ENCODE assay signal across 29 cellular contexts in the genomic region with DNA sequence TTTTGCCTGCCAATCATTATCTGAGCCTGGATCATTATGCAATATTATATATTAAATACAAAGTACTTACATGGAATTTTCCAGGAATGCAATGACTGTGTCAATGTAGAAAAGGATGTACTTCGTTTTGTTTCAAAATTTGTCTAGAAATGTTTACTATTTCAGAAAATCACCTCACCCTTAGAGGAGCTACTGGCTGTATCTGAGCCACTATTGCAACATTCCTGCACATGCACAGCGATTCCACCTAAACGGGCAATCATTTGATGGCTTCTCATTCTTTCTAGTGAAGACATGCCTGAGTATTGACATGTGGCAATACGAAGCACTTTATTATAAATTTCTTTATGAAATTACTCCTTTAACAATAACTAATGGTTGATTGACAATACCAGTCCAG. TPM values are rescaled to one million over a fixed set of nuclear protein-coding genes. Genes with fewer than 3 reads are reported as not detected.
DNase-seq lines count a peak whose midpoint lies in the region; ATAC-seq lines count a peak whose summit lies in the region.
"Had no signal": no experiment of that assay in that cellular context is flagged by ENCODE, and none has a peak within 500 bp of the region (broad histone marks: within the 10 kb centered on the region; RNA-seq: fewer than 3 reads in every experiment).

No MANE protein-coding gene starts in this region.

- no peaks in the 10 kb centered on the region for H3K79me2 ChIP-seq in trophoblast cell (ENCODE audit: control insufficient read depth, insufficient read depth, low read length, poor library complexity)

- no peak overlapping the region for H2BK120ac ChIP-seq in trophoblast cell (ENCODE audit: insufficient read depth, low read length, poor library complexity)

- H4K91ac ChIP-seq in trophoblast cell (ENCODE audit: low read depth, low read length) = no peak overlapping the region

- no peaks in the 10 kb centered on the region for H3K36me3 ChIP-seq in trophoblast cell (ENCODE audit: control insufficient read depth in 1 of 2, insufficient read depth in 2 of 2, low read length in 2 of 2)
- no peaks in the 10 kb centered on the region for H3K36me3 ChIP-seq in effector memory CD4-positive, alpha-beta T cell (ENCODE audit: control insufficient read depth, insufficient read depth, low read length)
- H3K36me3 ChIP-seq: BE2C; BLaER1; BLaER1 treated with 17β-estradiol and CSF1 and Interleukin-3, amounts not matched to agents 10 nM and 100 nM had no signal

- no peak overlapping the region for H3K23ac ChIP-seq in trophoblast cell (ENCODE audit: low read length)

- H3K4ac ChIP-seq in trophoblast cell (ENCODE audit: low read depth, low read length) = no peak overlapping the region

- WGBS in trophoblast cell (ENCODE audit: extremely low coverage, insufficient coverage, insufficient read length) = no CpG with 5 or more reads among the region's 4 CpGs

- no peak overlapping the region for H2BK12ac ChIP-seq in trophoblast cell (ENCODE audit: low read length)

- H3K4me2 ChIP-seq in trophoblast cell (ENCODE audit: low read length) = no peak overlapping the region
- H3K4me2 ChIP-seq: A549; BLaER1; BLaER1 treated with 17β-estradiol and CSF1 and Interleukin-3, amounts not matched to agents 10 nM and 100 nM had no signal

- no peak for ATAC-seq in GM18502 (IDR thresholded peaks at IDR 0.05; ENCODE audit: poor library complexity, unreplicated experiment)
- ATAC-seq: A549; CD8-positive, alpha-beta T cell had no signal

- no peaks in the 10 kb centered on the region for H3K9me3 ChIP-seq in trophoblast cell (ENCODE audit: insufficient read depth, low read depth, low read length)
- H3K9me3 ChIP-seq in effector memory CD4-positive, alpha-beta T cell (ENCODE audit: control insufficient read depth, low read length) = no peaks in the 10 kb centered on the region
- H3K9me3 ChIP-seq: A549, BE2C, BLaER1, Caco-2 had no signal

- no peak overlapping the region for H4K8ac ChIP-seq in trophoblast cell (ENCODE audit: low read depth, low read length)

- peak; percentile 7 for DNase-seq in NCI-H226
- peak; percentile 71 to 93 for DNase-seq in trophoblast cell
- DNase-seq in effector memory CD4-positive, alpha-beta T cell = no peak
- DNase-seq: 8988T; ACHN; AML-193; BE2C; C1 segment of cervical spinal cord; Caco-2; Calu3; CD4-positive, alpha-beta memory T cell; CD4-positive, alpha-beta T cell; CD4-positive, CD25-positive, alpha-beta regulatory T cell; CD8-positive, alpha-beta memory T cell; CD8-positive, alpha-beta T cell; COR-L47; DMS 273 treated with DMSO at 0.1 percent for 48 hours; DMS153; DMS53; DMS79; DMS79 treated with DMSO at 0.1 percent for 48 hours; DND-41; EL had no signal

- H2BK5ac ChIP-seq in trophoblast cell (ENCODE audit: low read depth, low read length, poor library complexity) = no peak overlapping the region

- H3K14ac ChIP-seq in trophoblast cell (ENCODE audit: low read length) = no peak overlapping the region

- H3K9ac ChIP-seq in trophoblast cell (ENCODE audit: low read length) = no peak overlapping the region
- H3K9ac ChIP-seq: BLaER1; BLaER1 treated with 17β-estradiol and CSF1 and Interleukin-3, amounts not matched to agents 10 nM and 100 nM had no signal

- no peaks in the 10 kb centered on the region for H3K79me1 ChIP-seq in trophoblast cell (ENCODE audit: low read length)

- no peak overlapping the region for H3K4me3 ChIP-seq in trophoblast cell (ENCODE audit: low read depth, low read length)
- no peak overlapping the region for H3K4me3 ChIP-seq in effector memory CD4-positive, alpha-beta T cell (ENCODE audit: insufficient read depth, low read depth, low read length, poor library complexity, severe bottlenecking)
- H3K4me3 ChIP-seq: A549; BLaER1; BLaER1 treated with 17β-estradiol and CSF1 and Interleukin-3, amounts not matched to agents 10 nM and 100 nM had no signal

- H2AK5ac ChIP-seq in trophoblast cell (ENCODE audit: low read length) = no peak overlapping the region

- H4K12ac ChIP-seq in trophoblast cell (ENCODE audit: low read depth, low read length) = no peak overlapping the region

- no peak overlapping the region for H3K27ac ChIP-seq in trophoblast cell (ENCODE audit: low read depth, low read length)
- H3K27ac ChIP-seq in effector memory CD4-positive, alpha-beta T cell (ENCODE audit: insufficient read depth, low read length, poor library complexity, severe bottlenecking) = no peak overlapping the region
- H3K27ac ChIP-seq: 22Rv1; A549; BLaER1; BLaER1 treated with 17β-estradiol and CSF1 and Interleukin-3, amounts not matched to agents 10 nM and 100 nM; C4-2B had no signal

- no peak overlapping the region for H2AFZ ChIP-seq in trophoblast cell (ENCODE audit: insufficient read depth, low read length, poor library complexity)

- no peak overlapping the region for H3K18ac ChIP-seq in trophoblast cell (ENCODE audit: low read length)

- H3K4me1 ChIP-seq in trophoblast cell (ENCODE audit: control insufficient read depth in 1 of 2, insufficient read depth in 2 of 2, low read length in 2 of 2) = no peaks in the 10 kb centered on the region
- no peaks in the 10 kb centered on the region for H3K4me1 ChIP-seq in effector memory CD4-positive, alpha-beta T cell (ENCODE audit: control insufficient read depth, insufficient read depth, low read length, poor library complexity, severe bottlenecking)
- H3K4me1 ChIP-seq: BE2C, BLaER1, Caco-2 had no signal

- H3K27me3 ChIP-seq in trophoblast cell (ENCODE audit: insufficient read depth, low read length) = no peaks in the 10 kb centered on the region
- no peaks in the 10 kb centered on the region for H3K27me3 ChIP-seq in effector memory CD4-positive, alpha-beta T cell (replicated peaks; ENCODE audit: control insufficient read depth, insufficient read depth, low read length, poor library complexity, severe bottlenecking)
- H3K27me3 ChIP-seq: BLaER1; BLaER1 treated with 17β-estradiol and CSF1 and Interleukin-3, amounts not matched to agents 10 nM and 100 nM had no signal

RNA-seq across cellular contexts. Expression of a gene that starts 36.0 kb away (rescaled TPM):
- polyA plus RNA-seq in trophoblast cell (2013) = 3.3 and 3.8 TPM in 2 replicates

Comparison
In these comparisons a context has a peak if more than half of its experiments do, and no peak if none do; other contexts are left out.
1. DNase-seq: peak in NCI-H226 (single experiment) and trophoblast cell (2 of 2); none in effector memory CD4-positive, alpha-beta T cell (0 of 3).